In genomic region chr2:179574061-179574519, GRCh38 we compare ENCODE assay signal across 16 cellular contexts.
"Had no signal": no experiment of that assay in that cellular context is flagged by ENCODE, and none has a peak within 500 bp of the region (broad histone marks: within the 10 kb centered on the region; RNA-seq: fewer than 3 reads in every experiment).

No MANE protein-coding gene starts in this region.

- H3K27me3 Mint-ChIP-seq: activated CD8-positive, alpha-beta memory T cell treated with anti-CD3 and anti-CD28 coated beads, Interleukin-2, amount 10 ng/mL, durations not matched to agents 7 days and 5 days; activated T-cell treated with anti-CD3 and anti-CD28 coated beads, Interleukin-2, amount 50 U/mL, for 24 hours had no signal

- H3K36me3 ChIP-seq: brain microvascular endothelial cell, esophagus muscularis mucosa, heart right ventricle, pancreas, thyroid gland had no signal

- H3K9me3 ChIP-seq: esophagus muscularis mucosa, heart right ventricle, pancreas, thyroid gland had no signal

- H3K27ac Mint-ChIP-seq: activated CD8-positive, alpha-beta memory T cell treated with anti-CD3 and anti-CD28 coated beads, Interleukin-2, amount 10 ng/mL, durations not matched to agents 7 days and 5 days; activated naive CD4-positive, alpha-beta T cell treated with anti-CD3 and anti-CD28 coated beads, Interleukin-2, amount 50 U/mL, for 72 hours; activated T-cell treated with anti-CD3 and anti-CD28 coated beads, Interleukin-2, amount 50 U/mL, for 24 hours had no signal

- H3K9me3 Mint-ChIP-seq: activated naive CD4-positive, alpha-beta T cell treated with anti-CD3 and anti-CD28 coated beads, Interleukin-2, amount 50 U/mL, for 72 hours; activated T-cell treated with anti-CD3 and anti-CD28 coated beads, Interleukin-2, amount 50 U/mL, for 24 hours had no signal

- DNase-seq: activated CD4-positive, alpha-beta T cell treated with anti-CD3 and anti-CD28 coated beads, Interleukin-2, amount 50 U/mL, for 48 hours; activated CD4-positive, CD25-positive, alpha-beta regulatory T cell treated with anti-CD3 and anti-CD28 coated beads, Interleukin-2, amount 50 U/mL, for 72 hours; activated CD8-positive, alpha-beta memory T cell treated with anti-CD3 and anti-CD28 coated beads, Interleukin-2, amount 10 ng/mL, durations not matched to agents 7 days and 5 days; activated effector memory CD4-positive, alpha-beta T cell treated with Interleukin-2 at 50 U/mL for 16 hours; activated T-cell treated with anti-CD3 and anti-CD28 coated beads, Interleukin-2, amount 50 U/mL, for 24 hours; brain microvascular endothelial cell; heart right ventricle; left ventricle myocardium superior; pancreas; thyroid gland had no signal

- H3K4me3 Mint-ChIP-seq: activated CD8-positive, alpha-beta memory T cell treated with anti-CD3 and anti-CD28 coated beads, Interleukin-2, amount 10 ng/mL, durations not matched to agents 7 days and 5 days; activated T-cell treated with anti-CD3 and anti-CD28 coated beads, Interleukin-2, amount 50 U/mL, for 24 hours; neural crest cell had no signal

- FAIRE-seq: keratinocyte, urothelium cell line had no signal

- H3K4me3 ChIP-seq: esophagus muscularis mucosa, heart right ventricle, pancreas, skin epidermis, thyroid gland had no signal

- H3K27ac ChIP-seq: brain microvascular endothelial cell, esophagus muscularis mucosa, heart right ventricle, pancreas, skin epidermis, thyroid gland had no signal

- H3K4me1 Mint-ChIP-seq: activated CD8-positive, alpha-beta memory T cell treated with anti-CD3 and anti-CD28 coated beads, Interleukin-2, amount 10 ng/mL, durations not matched to agents 7 days and 5 days; neural crest cell had no signal

- ATAC-seq: activated CD8-positive, alpha-beta memory T cell treated with anti-CD3 and anti-CD28 coated beads, Interleukin-2, amount 10 ng/mL, durations not matched to agents 7 days and 5 days; activated naive CD4-positive, alpha-beta T cell treated with anti-CD3 and anti-CD28 coated beads, Interleukin-2, amount 50 U/mL, for 72 hours; heart right ventricle; left ventricle myocardium superior had no signal

- H3K27me3 ChIP-seq: brain microvascular endothelial cell, esophagus muscularis mucosa, heart right ventricle, pancreas, thyroid gland had no signal

- H3K36me3 Mint-ChIP-seq: activated CD8-positive, alpha-beta memory T cell treated with anti-CD3 and anti-CD28 coated beads, Interleukin-2, amount 10 ng/mL, durations not matched to agents 7 days and 5 days; activated naive CD4-positive, alpha-beta T cell treated with anti-CD3 and anti-CD28 coated beads, Interleukin-2, amount 50 U/mL, for 72 hours had no signal
